In the genomic region with DNA sequence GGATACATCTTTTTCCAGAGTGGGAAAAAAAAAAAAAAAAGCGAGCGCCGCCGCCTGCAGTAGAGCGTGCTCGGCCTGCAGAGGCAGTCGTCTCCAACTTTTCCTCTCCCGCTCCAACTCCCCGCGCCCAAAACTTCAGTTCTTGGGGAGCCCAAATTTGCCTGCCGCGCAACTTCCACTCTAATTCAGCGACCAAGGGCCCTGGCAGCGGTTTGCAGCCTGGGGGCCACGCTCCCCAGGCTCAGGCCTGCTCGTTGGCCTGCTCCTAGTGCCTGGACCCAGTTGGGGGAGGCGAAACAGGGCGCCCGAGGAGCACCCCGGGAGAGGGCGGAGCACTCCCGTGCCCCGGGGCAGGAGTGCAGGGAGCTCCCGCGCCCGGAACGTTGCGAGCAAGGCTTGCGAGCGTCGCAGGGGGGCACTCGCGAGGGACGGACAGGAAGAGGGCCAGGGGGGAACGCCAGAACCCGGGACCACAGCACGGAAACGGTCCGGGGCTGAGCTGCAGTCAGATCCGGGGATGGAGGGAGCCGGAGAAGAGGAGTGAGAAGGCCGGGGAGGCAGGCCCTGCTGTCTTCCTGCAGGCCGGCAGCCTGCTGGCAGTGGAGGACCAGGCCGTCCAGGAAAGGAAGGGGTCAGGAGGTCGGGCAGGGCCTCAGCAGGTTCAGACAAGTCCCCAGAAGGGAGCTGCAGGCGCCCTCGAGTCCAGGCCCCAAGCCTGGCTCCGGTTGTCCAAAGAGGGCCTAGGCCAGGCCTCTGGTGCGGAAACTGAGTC, we compare ENCODE assay signal across 8 cellular contexts. TPM values are rescaled to one million over a fixed set of nuclear protein-coding genes. Genes with fewer than 3 reads are reported as not detected.
DNase-seq lines count a peak whose midpoint lies in the region; ATAC-seq, FAIRE-seq and TF ChIP-seq lines count a peak whose summit lies in the region.

A gene with protein sequence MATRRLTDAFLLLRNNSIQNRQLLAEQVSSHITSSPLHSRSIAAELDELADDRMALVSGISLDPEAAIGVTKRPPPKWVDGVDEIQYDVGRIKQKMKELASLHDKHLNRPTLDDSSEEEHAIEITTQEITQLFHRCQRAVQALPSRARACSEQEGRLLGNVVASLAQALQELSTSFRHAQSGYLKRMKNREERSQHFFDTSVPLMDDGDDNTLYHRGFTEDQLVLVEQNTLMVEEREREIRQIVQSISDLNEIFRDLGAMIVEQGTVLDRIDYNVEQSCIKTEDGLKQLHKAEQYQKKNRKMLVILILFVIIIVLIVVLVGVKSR (plus strand): TSS at position 508 of the 772 bp plus-strand sequence. CDS start 724 bp downstream, outside the sequence.

- peaks cover 25% of the 10 kb centered on the region for H3K4me1 ChIP-seq in keratinocyte (ENCODE audit: control insufficient read depth, extremely low read depth, insufficient read depth, low read length)

- H4K20me1 ChIP-seq in keratinocyte (ENCODE audit: control insufficient read depth, extremely low read depth, insufficient read depth, low read length): no peaks in the 10 kb centered on the region

- FAIRE-seq in keratinocyte (lab: Jason Lieb, UNC): peak; percentile 43

- peaks cover 48% of the 10 kb centered on the region for H3K79me2 ChIP-seq in keratinocyte (ENCODE audit: control insufficient read depth, insufficient read depth, low read length)

- in situ Hi-C loops in ACHN (cut with HindIII; ENCODE audit: low pct_ligation_motif_present, low pct_unique_long_range_greater_than_20kb, low sequenced_read_pairs): loop anchor here (25.0 kb wide), 1 partner anchor 414 kb away; a partner anchor contains a TSS

- TF ChIP-seq CTCF in keratinocyte (optimal IDR thresholded peaks at IDR 0.05 in 1 of 3, IDR thresholded peaks at IDR 0.05 in 1 of 3, conservative IDR thresholded peaks at IDR 0.05 in 1 of 3; ENCODE audit: extremely low read depth in 1 of 3, insufficient read depth in 2 of 3, low read length in 3 of 3): peak; percentile 29 to 58 (median 48)

- dilution Hi-C loops in keratinocyte (cut with MboI; ENCODE audit: extremely low pct_ligation_motif_present, low sequenced_read_pairs): no loop called here

- no peaks in the 10 kb centered on the region for H3K9me3 ChIP-seq in keratinocyte (ENCODE audit: control insufficient read depth, low read depth, low read length)

- H3K27ac ChIP-seq in keratinocyte (ENCODE audit: control insufficient read depth, insufficient read depth, low read length): peak within 1 kb of the TSS; percentile 81

- DNase-seq in ACHN (peak; percentile 92), NCI-H345 treated with DMSO at 0.1 percent for 48 hours (lab: John Stamatoyannopoulos, UW; ENCODE audit: unreplicated experiment) (peak; percentile 86), cerebellar cortex (ENCODE audit: low spot score) (peak; percentile 88), keratinocyte (ENCODE audit: low read depth, low spot score) (peak; percentile 65)
- peak; percentile 81 to 86 (median 86) for DNase-seq in stimulated activated CD4-positive, alpha-beta T cell treated with anti-CD3 and anti-CD28 coated beads, Interleukin-12 subunit alpha, Interleukin-12 subunit beta, amount 100 ng/mL, for 48 hours (ENCODE audit: low read depth in 2 of 3, low spot score in 1 of 3)

- ATAC-seq in GM18907 (IDR thresholded peaks at IDR 0.05; ENCODE audit: unreplicated experiment) (peak; percentile 71), HG03196 (IDR thresholded peaks at IDR 0.05; ENCODE audit: unreplicated experiment) (peak; percentile 62)
- peak; percentile 83 to 84 for ATAC-seq in activated CD4-positive, CD25-positive, alpha-beta regulatory T cell treated with anti-CD3 and anti-CD28 coated beads, Interleukin-2, amount 50 U/mL, for 24 hours

- H3K4me3 ChIP-seq in keratinocyte (ENCODE audit: control insufficient read depth in 2 of 3, extremely low read depth in 1 of 3, insufficient read depth in 2 of 3, low read depth in 1 of 3, low read length in 3 of 3): peak within 1 kb of the TSS; percentile 68 to 93 (median 79)

- peak within 1 kb of the TSS; percentile 93 for H3K4me2 ChIP-seq in keratinocyte (ENCODE audit: control insufficient read depth, extremely low read depth, insufficient read depth, low read depth, low read length)

- H2AFZ ChIP-seq in keratinocyte (ENCODE audit: control insufficient read depth, low read length): peak within 1 kb of the TSS; percentile 86

- peaks cover 0 to 2% of the 10 kb centered on the region in 2 experiments for H3K36me3 ChIP-seq in keratinocyte (ENCODE audit: control insufficient read depth in 2 of 2, extremely low read depth in 1 of 2, insufficient read depth in 2 of 2, low read length in 2 of 2)

- peak within 1 kb of the TSS; percentile 86 for H3K9ac ChIP-seq in keratinocyte (ENCODE audit: control insufficient read depth, extremely low read depth, insufficient read depth, low read length)

- no peaks in the 10 kb centered on the region for H3K9me1 ChIP-seq in keratinocyte (ENCODE audit: control insufficient read depth, extremely low read depth, insufficient read depth, low read length)

- H3K27me3 ChIP-seq in keratinocyte (ENCODE audit: control insufficient read depth, extremely low read depth, insufficient read depth, low read length): no peaks in the 10 kb centered on the region

RNA-seq across cellular contexts. Expression of the gene that starts here (rescaled TPM):
- polyA plus RNA-seq in keratinocyte: 47.3 to 69.7 TPM (median 56.7 TPM) in 3 replicates
- 127 TPM for polyA plus RNA-seq in keratinocyte (2011; ENCODE audit: low read depth)
- 28.3 and 38.3 TPM in 2 replicates for polyA plus RNA-seq in keratinocyte (2011; cell fraction: cytosol; rRNA removed)
- 249 and 270 TPM in 2 replicates for polyA plus RNA-seq in keratinocyte (2011; cell fraction: nucleus; rRNA removed)
- 39.1 and 39.3 TPM in 2 replicates for polyA plus RNA-seq in keratinocyte (2012; ENCODE audit: low replicate concordance)
- 20.8 to 61.8 TPM (median 27.2 TPM) in 3 replicates for polyA minus RNA-seq in keratinocyte
- 14.2 TPM for polyA minus RNA-seq in keratinocyte (2011; cell fraction: cytosol; rRNA and poly(A)+ RNA removed)
- 26.6 and 38.2 TPM in 2 replicates for polyA minus RNA-seq in keratinocyte (2011; cell fraction: nucleus; rRNA and poly(A)+ RNA removed)

Comparison
In these comparisons a context has a peak if more than half of its experiments do, and no peak if none do; other contexts are left out.
1. Peak in every context shown above with its lines: DNase-seq, ATAC-seq, H3K4me3 ChIP-seq and H3K27ac ChIP-seq.